In genomic region chr17:70067104-70067503, GRCh38 we compare ENCODE assay signal across 25 cellular contexts. TPM values are rescaled to one million over a fixed set of nuclear protein-coding genes. Genes with fewer than 3 reads are reported as not detected.
"Had no signal": no experiment of that assay in that cellular context is flagged by ENCODE, and none has a peak within 500 bp of the region (broad histone marks: within the 10 kb centered on the region; RNA-seq: fewer than 3 reads in every experiment).

No MANE protein-coding gene starts in this region.

- H3K4me1 Mint-ChIP-seq: naive thymus-derived CD8-positive, alpha-beta T cell; stimulated activated effector memory CD8-positive, alpha-beta T cell treated with anti-CD3 and anti-CD28 coated beads, Interleukin-12 subunit alpha, Interleukin-12 subunit beta, amount 100 ng/mL, for 72 hours had no signal

- DNase-seq: central memory CD4-positive, alpha-beta T cell; colonic mucosa; effector CD8-positive, alpha-beta T cell; endodermal cell; foreskin keratinocyte; glutamatergic neuron; heart right ventricle; islet precursor cell; mesenchymal stem cell; naive thymus-derived CD8-positive, alpha-beta T cell; pancreas; right cardiac atrium; sigmoid colon; stimulated activated CD4-positive, alpha-beta T cell treated with anti-CD3 and anti-CD28 coated beads, Interleukin-2, amount 100 ng/mL, for 24 hours; stimulated activated CD4-positive, alpha-beta T cell treated with anti-CD3 and anti-CD28 coated beads, Interleukin-4, amount 100 ng/mL, for 24 hours; stimulated activated naive CD4-positive, alpha-beta T cell treated with Interleukin-2 at 50 U/mL for 16 hours; stomach; testis had no signal

- H3K27ac Mint-ChIP-seq: dendritic cell treated with granulocyte-macrophage colony-stimulating factor and Interleukin-4, amounts not matched to agents 40 ng/mL and 50 ng/mL, for 4 days; endodermal cell; naive thymus-derived CD8-positive, alpha-beta T cell; stimulated activated effector memory CD8-positive, alpha-beta T cell treated with anti-CD3 and anti-CD28 coated beads, Interleukin-12 subunit alpha, Interleukin-12 subunit beta, amount 100 ng/mL, for 72 hours had no signal

- H3K36me3 Mint-ChIP-seq: naive thymus-derived CD8-positive, alpha-beta T cell; stimulated activated effector memory CD8-positive, alpha-beta T cell treated with anti-CD3 and anti-CD28 coated beads, Interleukin-12 subunit alpha, Interleukin-12 subunit beta, amount 100 ng/mL, for 72 hours had no signal

- H3K9me3 Mint-ChIP-seq: dendritic cell treated with granulocyte-macrophage colony-stimulating factor and Interleukin-4, amounts not matched to agents 40 ng/mL and 50 ng/mL, for 4 days; endodermal cell; naive thymus-derived CD8-positive, alpha-beta T cell; stimulated activated effector memory CD8-positive, alpha-beta T cell treated with anti-CD3 and anti-CD28 coated beads, Interleukin-12 subunit alpha, Interleukin-12 subunit beta, amount 100 ng/mL, for 72 hours had no signal

- H3K4me3 Mint-ChIP-seq: dendritic cell treated with granulocyte-macrophage colony-stimulating factor and Interleukin-4, amounts not matched to agents 40 ng/mL and 50 ng/mL, for 4 days; endodermal cell; naive thymus-derived CD8-positive, alpha-beta T cell; stimulated activated effector memory CD8-positive, alpha-beta T cell treated with anti-CD3 and anti-CD28 coated beads, Interleukin-12 subunit alpha, Interleukin-12 subunit beta, amount 100 ng/mL, for 72 hours had no signal

- ATAC-seq: esophagus mucosa; foreskin keratinocyte; gastroesophageal sphincter; heart right ventricle; left lobe of liver; naive thymus-derived CD8-positive, alpha-beta T cell; pancreas; right cardiac atrium; stimulated activated effector memory CD8-positive, alpha-beta T cell treated with anti-CD3 and anti-CD28 coated beads, Interleukin-12 subunit alpha, Interleukin-12 subunit beta, amount 100 ng/mL, for 72 hours had no signal

RNA-seq across cellular contexts. Expression of gene KCNJ16, which starts 7.9 kb away (rescaled TPM):
- total RNA-seq: esophagus mucosa; fibroblast of lung; foreskin keratinocyte; myocyte; naive thymus-derived CD8-positive, alpha-beta T cell had no signal
- polyA plus RNA-seq: fibroblast of lung; foreskin keratinocyte; heart right ventricle; naive thymus-derived CD8-positive, alpha-beta T cell; right cardiac atrium had no signal
